Comparison of ENCODE assay signal across 1 cellular context in the genomic region with DNA sequence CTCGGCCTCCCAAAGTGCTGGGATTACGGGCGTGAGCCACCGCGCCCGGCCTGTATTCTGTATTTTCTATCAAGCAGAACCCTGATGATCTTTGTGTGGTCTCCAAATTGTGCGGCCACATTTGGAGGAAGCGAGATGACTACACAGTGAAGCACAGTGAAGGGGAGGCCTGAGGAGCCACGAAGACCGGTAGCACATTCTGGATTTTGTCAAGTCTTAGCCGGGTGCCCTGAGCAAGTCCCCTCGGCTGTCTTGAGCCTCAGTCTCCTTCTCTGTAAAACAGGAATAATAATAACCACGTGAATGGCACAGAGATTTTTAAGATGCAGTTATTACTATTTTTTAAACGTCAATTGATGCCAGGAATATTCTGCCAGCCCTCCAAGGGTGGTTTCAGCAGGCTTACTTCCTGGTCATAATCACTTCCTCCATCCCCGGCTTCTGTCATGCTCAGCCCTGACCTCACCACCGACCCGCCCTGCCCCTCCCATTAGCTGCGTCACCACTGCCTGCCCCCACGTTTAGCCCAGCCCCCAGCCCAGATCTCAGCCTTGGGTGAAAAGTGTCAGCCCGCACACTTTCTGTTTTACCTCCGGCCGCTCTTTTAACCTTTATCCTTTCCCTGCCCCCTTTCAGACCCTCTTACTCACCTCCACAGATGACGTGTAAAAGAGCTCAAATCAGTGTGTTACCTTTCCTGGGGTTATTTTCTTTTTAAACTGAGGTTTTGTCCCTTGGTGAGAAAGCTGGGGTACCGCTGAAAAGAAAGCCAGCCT.
TF ChIP-seq lines count a peak whose summit lies in the region.

No MANE protein-coding gene starts in this region.

TF ChIP-seq in endothelial cell of umbilical vein, 7 proteins besides CTCF, POLR2A, EP300 and RAD21:
- TF ChIP-seq, protein P1, sequence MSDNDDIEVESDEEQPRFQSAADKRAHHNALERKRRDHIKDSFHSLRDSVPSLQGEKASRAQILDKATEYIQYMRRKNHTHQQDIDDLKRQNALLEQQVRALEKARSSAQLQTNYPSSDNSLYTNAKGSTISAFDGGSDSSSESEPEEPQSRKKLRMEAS (IDR thresholded peaks at IDR 0.05; ENCODE audit: insufficient read depth, insufficient read length), result no peak
- TF ChIP-seq POLR2AphosphoS5 (IDR thresholded peaks at IDR 0.05; ENCODE audit: insufficient read depth, low read depth, low read length) (no peak), FOS (IDR thresholded peaks at IDR 0.05; ENCODE audit: borderline replicate concordance, insufficient read depth, low read length) (peak; percentile 58), MYC (IDR thresholded peaks at IDR 0.05; ENCODE audit: low read depth, low read length) (peak; percentile 59), GATA2 (IDR thresholded peaks at IDR 0.05; ENCODE audit: insufficient read depth, insufficient read length, low read depth, low read length) (no peak), EZH2 (IDR thresholded peaks at IDR 0.05; ENCODE audit: borderline replicate concordance, low read depth, low read length, severe bottlenecking) (no peak), JUN (IDR thresholded peaks at IDR 0.05; ENCODE audit: borderline replicate concordance, insufficient read depth, insufficient read length, low read depth) (peak; percentile 41)
